ENCODE assay signal across 9 cellular contexts in genomic region chr13:42836930-42837329, GRCh38. TPM values are rescaled to one million over a fixed set of nuclear protein-coding genes. Genes with fewer than 3 reads are reported as not detected.
DNase-seq lines count a peak whose midpoint lies in the region; ATAC-seq and TF ChIP-seq lines count a peak whose summit lies in the region.
"Had no signal": no experiment of that assay in that cellular context is flagged by ENCODE, and none has a peak within 500 bp of the region (broad histone marks: within the 10 kb centered on the region; RNA-seq: fewer than 3 reads in every experiment).

No MANE protein-coding gene starts in this region.

- peak; percentile 27; the same call in 2 of the 3 replicates for TF ChIP-seq CTCF in GM12872 (IDR thresholded peaks at IDR 0.05; ENCODE audit: insufficient read depth, low read depth, low read length)
- peak; percentile 57 for TF ChIP-seq CTCF in fibroblast of the aortic adventitia (IDR thresholded peaks at IDR 0.05; ENCODE audit: insufficient read depth, low read length)

- H3K4me3 ChIP-seq in fibroblast of the aortic adventitia (ENCODE audit: low read depth, low read length) = no peak overlapping the region

- TF ChIP-seq POLR2A in GM18505 (IDR thresholded peaks at IDR 0.05; ENCODE audit: borderline replicate concordance, extremely low read depth, insufficient read depth, insufficient read length) = no peak

- ATAC-seq in sciatic nerve (peak; percentile 42), HG03457 (IDR thresholded peaks at IDR 0.05; ENCODE audit: unreplicated experiment) (no peak), GM18505 (IDR thresholded peaks at IDR 0.05; ENCODE audit: unreplicated experiment) (no peak)

- DNase-seq in NCI-H82 (lab: John Stamatoyannopoulos, UW) = peak; percentile 53
- DNase-seq in fibroblast of the aortic adventitia (ENCODE audit: low read depth) = peak; percentile 70
- DNase-seq in sciatic nerve (ENCODE audit: low spot score) = no peak
- DNase-seq in HUDEP-2 (lab: John Stamatoyannopoulos, UW; ENCODE audit: unreplicated experiment in 76 of 76) = no peak
- DNase-seq: NCI-H2029 treated with DMSO at 0.1 percent for 48 hours had no signal

- intact Hi-C loops in sciatic nerve (cut with DNase I) = no loop called here

RNA-seq across cellular contexts. Expression of gene FAM216B, which starts 55.5 kb away (rescaled TPM):
- total RNA-seq in fibroblast of the aortic adventitia (ENCODE audit: low replicate concordance) (0.25 TPM in 1 of 2 replicates, not detected in the other), sciatic nerve (not detected)
- total RNA-seq: activated CD8-positive, alpha-beta memory T cell treated with anti-CD3 and anti-CD28 coated beads for 36 hours had no signal

Comparison
In these comparisons a context has a peak if more than half of its experiments do, and no peak if none do; other contexts are left out.
1. DNase-seq: peak in NCI-H82 (single experiment) and fibroblast of the aortic adventitia (single experiment); none in sciatic nerve (single experiment) and HUDEP-2 (0 of 76).